ENCODE assay signal across 9 cellular contexts in genomic region chr11:129643031-129643721, GRCh38.
DNase-seq lines count a peak whose midpoint lies in the region; ATAC-seq, FAIRE-seq and TF ChIP-seq lines count a peak whose summit lies in the region.
"Had no signal": no experiment of that assay in that cellular context is flagged by ENCODE, and none has a peak within 500 bp of the region (broad histone marks: within the 10 kb centered on the region; RNA-seq: fewer than 3 reads in every experiment).

No MANE protein-coding gene starts in this region.

- FAIRE-seq in GM19239 (lab: Jason Lieb, UNC): no peak

- DNase-seq in AG20443 (ENCODE audit: low spot score) (peak; percentile 35), HT1080 (ENCODE audit: low read depth) (peak; percentile 90), iris pigment epithelial cell (ENCODE audit: low read depth) (peak; percentile 64), DMS 273 treated with DMSO at 0.1 percent for 48 hours (lab: John Stamatoyannopoulos, UW) (no peak), NCI-H1694 treated with DMSO at 0.1 percent for 48 hours (lab: John Stamatoyannopoulos, UW) (no peak), GM19239 (ENCODE audit: insufficient read length, low spot score) (no peak)
- DNase-seq: activated B cell treated with CpG ODN at 0.5 μM for 24 hours had no signal

- TF ChIP-seq CTCF in VCaP (conservative IDR thresholded peaks at IDR 0.05): no peak

- H3K27ac ChIP-seq in VCaP: peak overlapping the region; percentile 37; the same call in 1 of the 2 replicates

- no peak for ATAC-seq in GM21825 (IDR thresholded peaks at IDR 0.05; ENCODE audit: unreplicated experiment)

Comparison
In these comparisons a context has a peak if more than half of its experiments do, and no peak if none do; other contexts are left out.
1. DNase-seq: peak in AG20443 (single experiment), HT1080 (single experiment) and iris pigment epithelial cell (single experiment); none in DMS 273 treated with DMSO at 0.1 percent for 48 hours (single experiment), NCI-H1694 treated with DMSO at 0.1 percent for 48 hours (single experiment) and GM19239 (single experiment).